Comparison of ENCODE assay signal across 13 cellular contexts in the genomic region with DNA sequence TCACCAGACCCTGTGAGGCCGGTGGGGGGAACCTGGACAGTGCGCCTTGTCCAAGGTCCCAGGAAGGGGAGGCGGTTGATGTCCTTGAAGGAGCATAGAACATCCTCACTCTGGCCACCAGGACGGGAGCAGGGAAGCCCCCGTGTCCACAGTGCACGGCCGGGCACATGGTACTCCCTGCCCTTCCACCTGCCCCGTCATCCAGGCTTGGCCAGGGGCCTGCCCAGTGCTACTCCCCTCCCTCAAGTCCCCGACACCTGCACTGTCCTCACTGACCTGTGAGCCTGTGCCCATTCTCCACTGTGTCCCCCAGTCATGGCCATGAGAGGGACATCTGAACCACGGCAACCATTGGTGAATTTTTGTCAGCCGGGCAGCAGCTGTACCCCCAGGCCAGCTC. TPM values are rescaled to one million over a fixed set of nuclear protein-coding genes. Genes with fewer than 3 reads are reported as not detected.
DNase-seq lines count a peak whose midpoint lies in the region; ATAC-seq and TF ChIP-seq lines count a peak whose summit lies in the region.
"Not testable (repeated sequence)": the region's sequence is repeated elsewhere in the genome, so short reads cannot be mapped to it uniquely, and the experiment has no call there.
"Had no signal": no experiment of that assay in that cellular context is flagged by ENCODE, and none has a peak within 500 bp of the region (broad histone marks: within the 10 kb centered on the region; RNA-seq: fewer than 3 reads in every experiment).

No MANE protein-coding gene starts in this region.

- not testable (repeated sequence) for H3K4me2 ChIP-seq in neuronal stem cell (ENCODE audit: insufficient read depth, low read length, poor library complexity, severe bottlenecking)

- H3K4me1 Mint-ChIP-seq in stimulated activated naive CD8-positive, alpha-beta T cell treated with anti-CD3 and anti-CD28 coated beads, Interleukin-15, amount 100 ng/mL, for 72 hours: not testable (repeated sequence)

- H3K14ac ChIP-seq in neuronal stem cell (ENCODE audit: low read length): not testable (repeated sequence)

- not testable (repeated sequence) for H3K27ac ChIP-seq in esophagus muscularis mucosa (replicated peaks in 1 of 4); neuronal stem cell (replicated peaks; ENCODE audit: low read length); aorta (ENCODE audit: low read depth in 1 of 2, low read length in 2 of 2)

- peaks cover 44% of the 10 kb centered on the region for H3K27me3 Mint-ChIP-seq in stimulated activated naive CD8-positive, alpha-beta T cell treated with anti-CD3 and anti-CD28 coated beads, Interleukin-15, amount 100 ng/mL, for 72 hours

- not testable (repeated sequence) for H2AFZ ChIP-seq in neuronal stem cell (ENCODE audit: low read length)

- not testable (repeated sequence) for H2AK5ac ChIP-seq in neuronal stem cell (ENCODE audit: low read depth, low read length)

- H4K8ac ChIP-seq in neuronal stem cell (ENCODE audit: low read depth, low read length): peak overlapping the region; percentile 43

- H3K27me3 ChIP-seq in esophagus muscularis mucosa (peaks cover 0 to 30% (median 0%) of the 10 kb centered on the region in 4 donors), neuronal stem cell (ENCODE audit: control insufficient read depth in 3 of 3, insufficient read depth in 3 of 3, low read depth in 1 of 3, low read length in 3 of 3) (peaks cover 0 to 24% (median 0%) of the 10 kb centered on the region in 3 experiments)
- H3K27me3 ChIP-seq in aorta (ENCODE audit: control insufficient read depth in 1 of 2, insufficient read depth in 2 of 2, low read length in 1 of 2): not testable (repeated sequence)

- H3K27ac Mint-ChIP-seq in stimulated activated naive CD8-positive, alpha-beta T cell treated with anti-CD3 and anti-CD28 coated beads, Interleukin-15, amount 100 ng/mL, for 72 hours: peak overlapping the region in 1 of 2 donors; percentile 82

- TF ChIP-seq POLR2A in esophagus muscularis mucosa (IDR thresholded peaks at IDR 0.05; ENCODE audit: low read depth): not testable (repeated sequence)

- not testable (repeated sequence) for H2BK120ac ChIP-seq in neuronal stem cell (ENCODE audit: low read depth, low read length)

- H4K91ac ChIP-seq in neuronal stem cell (ENCODE audit: low read depth, low read length, poor library complexity): not testable (repeated sequence)

- not testable (repeated sequence) for H3K18ac ChIP-seq in neuronal stem cell (ENCODE audit: low read length)

- H3K79me1 ChIP-seq in neuronal stem cell (ENCODE audit: low read depth, low read length): not testable (repeated sequence)

- not testable (repeated sequence) for H2BK15ac ChIP-seq in neuronal stem cell (ENCODE audit: low read length)

- peak; percentile 37 for DNase-seq in esophagus muscularis mucosa (ENCODE audit: extremely low spot score)
- peak; percentile 40 for DNase-seq in Right ventricle myocardium inferior (ENCODE audit: missing footprints)
- DNase-seq in neuronal stem cell (ENCODE audit: low spot score); stimulated activated naive CD8-positive, alpha-beta T cell treated with anti-CD3 and anti-CD28 coated beads, Interleukin-15, amount 100 ng/mL, for 72 hours; aorta: not testable (repeated sequence)

- H3K23ac ChIP-seq in neuronal stem cell (ENCODE audit: low read depth, low read length, poor library complexity): not testable (repeated sequence)

- H3K9me3 Mint-ChIP-seq in stimulated activated naive CD8-positive, alpha-beta T cell treated with anti-CD3 and anti-CD28 coated beads, Interleukin-15, amount 100 ng/mL, for 72 hours: not testable (repeated sequence)

- H2BK5ac ChIP-seq in neuronal stem cell (ENCODE audit: low read length): not testable (repeated sequence)

- H3K36me3 ChIP-seq in esophagus muscularis mucosa; neuronal stem cell (replicated peaks in 1 of 2; ENCODE audit: control insufficient read depth in 2 of 2, insufficient read depth in 2 of 2, low read length in 2 of 2); aorta (ENCODE audit: control insufficient read depth in 1 of 2, insufficient read depth in 2 of 2, low read length in 1 of 2): not testable (repeated sequence)

- H3K4me3 ChIP-seq in esophagus muscularis mucosa; neuronal stem cell (ENCODE audit: low read length in 2 of 2); aorta (ENCODE audit: low read length in 2 of 2): not testable (repeated sequence)

- 94% methylated on average over 6 of the region's 11 CpGs for WGBS in esophagus muscularis mucosa
- WGBS in neuronal stem cell (ENCODE audit: extremely low coverage in 2 of 2, insufficient read length in 2 of 2, insufficient replicate concordance in 1 of 2), 2 donors: no CpG with 5 or more reads among the region's 11 CpGs
- 92% methylated on average over 6 to 11 of the region's 11 CpGs for WGBS in aorta, 2 donors

- not testable (repeated sequence) for ATAC-seq in Right ventricle myocardium inferior
- peak; percentile 22 for ATAC-seq in stimulated activated naive CD8-positive, alpha-beta T cell treated with anti-CD3 and anti-CD28 coated beads, Interleukin-15, amount 100 ng/mL, for 72 hours
- ATAC-seq in aorta (ENCODE audit: low FRiP score): peak; percentile 9

- intact Hi-C loops in esophagus muscularis mucosa (cut with DNase I); Right ventricle myocardium inferior (cut with DNase I); aorta (cut with DNase I): not testable (repeated sequence)

- not testable (repeated sequence) for TF ChIP-seq CTCF in esophagus muscularis mucosa (IDR thresholded peaks at IDR 0.05)

- not testable (repeated sequence) for TF ChIP-seq EP300 in esophagus muscularis mucosa (IDR thresholded peaks at IDR 0.05)

- peaks cover 0 to 11% (median 10%) of the 10 kb centered on the region in 4 donors for H3K4me1 ChIP-seq in esophagus muscularis mucosa
- H3K4me1 ChIP-seq in neuronal stem cell (ENCODE audit: control insufficient read depth in 2 of 2, insufficient read depth in 1 of 2, low read depth in 1 of 2, low read length in 2 of 2); aorta (ENCODE audit: control insufficient read depth in 1 of 2, insufficient read depth in 2 of 2, low read length in 2 of 2): not testable (repeated sequence)

- not testable (repeated sequence) for H3K9me3 ChIP-seq in esophagus muscularis mucosa; neuronal stem cell (replicated peaks in 1 of 2; ENCODE audit: control insufficient read depth in 2 of 2, insufficient read depth in 1 of 2, low read depth in 1 of 2, low read length in 2 of 2); aorta (ENCODE audit: control insufficient read depth, low read length)

- not testable (repeated sequence) for H3K9ac ChIP-seq in neuronal stem cell (ENCODE audit: low read depth, low read length, poor library complexity)

- H3K4me3 Mint-ChIP-seq in stimulated activated naive CD8-positive, alpha-beta T cell treated with anti-CD3 and anti-CD28 coated beads, Interleukin-15, amount 100 ng/mL, for 72 hours: not testable (repeated sequence)

- not testable (repeated sequence) for H2BK12ac ChIP-seq in neuronal stem cell (ENCODE audit: low read length)

- H3K4ac ChIP-seq in neuronal stem cell (ENCODE audit: low read length): not testable (repeated sequence)

RNA-seq across cellular contexts. Expression of gene RAB6D, which starts 27.5 kb away (rescaled TPM):
- total RNA-seq in esophagus muscularis mucosa: under 1 TPM in 2 of 4 donors, not detected in 2; 0.11 to 0.13 TPM
- not detected for total RNA-seq in Right ventricle myocardium inferior
- polyA plus RNA-seq in neuronal stem cell (2013, experiment 1 of 2): 0.04 TPM
- polyA plus RNA-seq in neuronal stem cell (2013, experiment 2 of 2): 0.01 TPM
- not detected for total RNA-seq in aorta
- polyA plus RNA-seq in aorta: not detected
- total RNA-seq: A673; CD4-positive, alpha-beta memory T cell; CD4-positive, CD25-positive, alpha-beta regulatory T cell; CD8-positive, alpha-beta memory T cell; Daoy; G401; GM12878 had no signal
- polyA plus RNA-seq: CD14-positive monocyte; CD4-positive, alpha-beta memory T cell had no signal
